In genomic region chr11:10993186-10993585, GRCh38 we compare ENCODE assay signal across 23 cellular contexts.
"Had no signal": no experiment of that assay in that cellular context is flagged by ENCODE, and none has a peak within 500 bp of the region (broad histone marks: within the 10 kb centered on the region; RNA-seq: fewer than 3 reads in every experiment).

No MANE protein-coding gene starts in this region.

- H3K27ac ChIP-seq: esophagus muscularis mucosa, heart left ventricle, transverse colon, uterus, WERI-Rb-1 had no signal

- H3K4me3 ChIP-seq: esophagus muscularis mucosa, heart left ventricle, mucosa of descending colon, transverse colon, uterus had no signal

- H3K36me3 ChIP-seq: esophagus muscularis mucosa, heart left ventricle, transverse colon, uterus, WERI-Rb-1 had no signal

- ATAC-seq: activated CD8-positive, alpha-beta T cell treated with anti-CD3 and anti-CD28 coated beads, Interleukin-2, amount 10 ng/mL, durations not matched to agents 7 days and 5 days; activated naive CD4-positive, alpha-beta T cell treated with anti-CD3 and anti-CD28 coated beads, Interleukin-2, amount 50 U/mL, for 72 hours; heart left ventricle; left cardiac atrium; mucosa of descending colon; sciatic nerve; stimulated activated memory B cell treated with anti-CD40 and anti-IgM and Interleukin-4, amounts not matched to agents 10 μg/mL and 1 μg/mL and 100 μg/mL, for 72 hours had no signal

- H3K27me3 ChIP-seq: esophagus muscularis mucosa, heart left ventricle, transverse colon, uterus had no signal

- DNase-seq: activated CD4-positive, alpha-beta T cell treated with anti-CD3 and anti-CD28 coated beads for 1 hour; activated CD4-positive, alpha-beta T cell treated with anti-CD3 and anti-CD28 coated beads, Interleukin-2, amount 50 U/mL, for 1 hour; activated CD8-positive, alpha-beta T cell treated with anti-CD3 and anti-CD28 coated beads, Interleukin-2, amount 10 ng/mL, durations not matched to agents 7 days and 5 days; activated gamma-delta T cell treated with Interleukin-2 at 50 U/mL for 16 hours; activated T-cell treated with anti-CD3 and anti-CD28 coated beads, Interleukin-2, amount 50 U/mL, for 1 hour; aorta; central memory CD4-positive, alpha-beta T cell; effector memory CD4-positive, alpha-beta T cell; heart left ventricle; left cardiac atrium; mesenchymal stem cell; mucosa of descending colon; nephron progenitor cell; posterior cingulate gyrus; small intestine; stimulated activated CD4-positive, alpha-beta T cell treated with anti-CD3 and anti-CD28 coated beads, Interleukin-2, amount 100 ng/mL, for 24 hours; transverse colon; uterus; WERI-Rb-1 had no signal

- H3K4me1 ChIP-seq: esophagus muscularis mucosa, heart left ventricle, uterus had no signal

- H3K9me3 ChIP-seq: esophagus muscularis mucosa, mucosa of descending colon, transverse colon, uterus had no signal
